ENCODE assay signal across 9 cellular contexts in genomic region chr17:75645501-75645888, GRCh38. TPM values are rescaled to one million over a fixed set of nuclear protein-coding genes. Genes with fewer than 3 reads are reported as not detected.
A peak's percentile ranks its signal among the peaks of the same experiment; 100 is the strongest.
DNase-seq lines count a peak whose midpoint lies in the region; ATAC-seq and TF ChIP-seq lines count a peak whose summit lies in the region.
"Had no signal": no experiment of that assay in that cellular context is flagged by ENCODE, and none has a peak within 500 bp of the region (broad histone marks: within the 10 kb centered on the region; RNA-seq: fewer than 3 reads in every experiment).

No MANE protein-coding gene starts in this region.

- no peak for ATAC-seq in WTC11

- H3K4me1 ChIP-seq in suprapubic skin = peaks cover 59% of the 10 kb centered on the region

- H3K9me3 ChIP-seq in suprapubic skin = no peaks in the 10 kb centered on the region

- peak overlapping the region; percentile 63 for H3K27ac ChIP-seq in suprapubic skin

- peaks cover 11% of the 10 kb centered on the region for H3K36me3 Mint-ChIP-seq in WTC11

- DNase-seq in NCI-H2081 (lab: John Stamatoyannopoulos, UW) = peak; percentile 65 to 85
- no peak for DNase-seq in NCI-H2081 treated with DMSO at 0.1 percent for 48 hours (lab: John Stamatoyannopoulos, UW)
- DNase-seq in WTC11 (ENCODE audit: low spot score) = no peak
- DNase-seq in kidney epithelial cell (ENCODE audit: low read depth) = peak; percentile 94
- no peak for DNase-seq in suprapubic skin (ENCODE audit: low spot score in 2 of 2)
- no peak for DNase-seq in activated effector memory CD4-positive, alpha-beta T cell treated with Interleukin-2 at 50 U/mL for 16 hours
- DNase-seq in NCI-H1048 (lab: John Stamatoyannopoulos, UW) = no peak
- no peak for DNase-seq in amniotic stem cell (lab: John Stamatoyannopoulos, UW)

- H3K36me3 ChIP-seq in kidney epithelial cell (ENCODE audit: control insufficient read depth, insufficient read depth, low read length) = peaks cover 2% of the 10 kb centered on the region
- peaks cover 26% of the 10 kb centered on the region for H3K36me3 ChIP-seq in suprapubic skin

- TF ChIP-seq CTCF in WTC11 (IDR thresholded peaks at IDR 0.05) (no peak), kidney epithelial cell (IDR thresholded peaks at IDR 0.05; ENCODE audit: insufficient read depth, low read length, poor library complexity, severe bottlenecking) (no peak), suprapubic skin (IDR thresholded peaks at IDR 0.05) (no peak)

- H3K27me3 ChIP-seq in kidney epithelial cell (ENCODE audit: control insufficient read depth, insufficient read depth, low read length) (no peaks in the 10 kb centered on the region), suprapubic skin (no peaks in the 10 kb centered on the region)

- H3K4me3 ChIP-seq in kidney epithelial cell (ENCODE audit: low read depth, low read length) (no peak overlapping the region), suprapubic skin (no peak overlapping the region)

- TF ChIP-seq POLR2A in suprapubic skin (IDR thresholded peaks at IDR 0.05) = no peak

- no peak overlapping the region for H3K4me3 Mint-ChIP-seq in WTC11

- POLR2A ChIA-PET in WTC11 (lab: Charles Lee) = no interaction called here

- WGBS in suprapubic skin = 54% methylated on average over 6 of the region's 7 CpGs

- H3K9me3 Mint-ChIP-seq in WTC11 = no peaks in the 10 kb centered on the region
- H3K9me3 Mint-ChIP-seq: activated naive CD4-positive, alpha-beta T cell treated with anti-CD3 and anti-CD28 coated beads, Interleukin-2, amount 50 U/mL, for 24 hours had no signal

- H3K4me1 Mint-ChIP-seq in WTC11 = peaks cover 18% of the 10 kb centered on the region
- H3K4me1 Mint-ChIP-seq: activated naive CD4-positive, alpha-beta T cell treated with anti-CD3 and anti-CD28 coated beads, Interleukin-2, amount 50 U/mL, for 24 hours had no signal

- no peaks in the 10 kb centered on the region for H3K27me3 Mint-ChIP-seq in WTC11 (ENCODE audit: low read depth)
- H3K27me3 Mint-ChIP-seq: activated naive CD4-positive, alpha-beta T cell treated with anti-CD3 and anti-CD28 coated beads, Interleukin-2, amount 50 U/mL, for 24 hours had no signal

- H3K27ac Mint-ChIP-seq in WTC11 = peak overlapping the region; percentile 73
- H3K27ac Mint-ChIP-seq: activated naive CD4-positive, alpha-beta T cell treated with anti-CD3 and anti-CD28 coated beads, Interleukin-2, amount 50 U/mL, for 24 hours had no signal

- CTCF ChIA-PET in WTC11 (lab: Charles Lee) = interaction anchor here (1.0 to 22.8 kb wide), 7 partner anchors 7 to 108 kb away, joined by 3 to 456 read pairs (median 23); partner anchors contain the start of gene SMIM5

- TF ChIP-seq EP300 in suprapubic skin (IDR thresholded peaks at IDR 0.05) = no peak

TF ChIP-seq in WTC11, 78 proteins besides CTCF, POLR2A, EP300 and RAD21:
- no peak for TF ChIP-seq AR (CRISPR knock-in tag; IDR thresholded peaks at IDR 0.05)
- TF ChIP-seq ZBTB43 (CRISPR knock-in tag; IDR thresholded peaks at IDR 0.05) = no peak
- TF ChIP-seq CBFB (CRISPR knock-in tag; IDR thresholded peaks at IDR 0.05; ENCODE audit: low read depth) = no peak
- TF ChIP-seq GTF2I (CRISPR knock-in tag; conservative IDR thresholded peaks at IDR 0.05) = no peak
- no peak for TF ChIP-seq ZNF232 (CRISPR knock-in tag; IDR thresholded peaks at IDR 0.05)
- TF ChIP-seq OVOL2 (CRISPR knock-in tag; IDR thresholded peaks at IDR 0.05; ENCODE audit: borderline replicate concordance) = no peak
- TF ChIP-seq GRHL2 (CRISPR knock-in tag; IDR thresholded peaks at IDR 0.05; ENCODE audit: insufficient replicate concordance, severe bottlenecking) = no peak

RNA-seq across cellular contexts. Expression of gene SMIM5, which starts 12.3 kb away (rescaled TPM):
- total RNA-seq in WTC11 (2021) (0.05 TPM in 1 of 3 replicates, not detected in the others), kidney epithelial cell (0.89 and 1.7 TPM in 2 replicates), suprapubic skin (10 to 100 TPM in 2 of 4 donors, 1 to 10 TPM in 2; 1.7 to 11.8 (median 8.6) TPM)

RNA-seq across cellular contexts. Expression of gene RECQL5, which starts 21.5 kb away (rescaled TPM):
- total RNA-seq in WTC11 (2021) = 48.9 to 53.1 TPM (median 51.0 TPM) in 3 replicates
- total RNA-seq in kidney epithelial cell = 18.7 and 29.5 TPM in 2 replicates
- 100 to 1,000 TPM in 1 of 4 donors, 10 to 100 TPM in 3; 35.3 to 129 (median 63.6) TPM for total RNA-seq in suprapubic skin

RNA-seq across cellular contexts. Expression of gene SAP30BP, which starts 21.6 kb away (rescaled TPM):
- total RNA-seq in WTC11 (2021) (67.5 to 86.8 TPM (median 72.0 TPM) in 3 replicates), kidney epithelial cell (58.6 and 59.6 TPM in 2 replicates), suprapubic skin (100 to 1,000 TPM in 1 of 4 donors, 10 to 100 TPM in 3; 67.0 to 104 (median 86.3) TPM)

RNA-seq across cellular contexts. Expression of gene MYO15B, which starts 57.9 kb away (rescaled TPM):
- total RNA-seq in WTC11 (2021) (35.6 to 51.1 TPM (median 51.0 TPM) in 3 replicates), kidney epithelial cell (4.3 and 5.9 TPM in 2 replicates), suprapubic skin (100 to 1,000 TPM in 1 of 4 donors, 10 to 100 TPM in 3; 28.4 to 126 (median 76.1) TPM)

Comparison
In these comparisons a context has a peak if more than half of its experiments do, and no peak if none do; other contexts are left out.
1. DNase-seq: peak in NCI-H2081 (2 of 2) and kidney epithelial cell (single experiment); none in NCI-H2081 treated with DMSO at 0.1 percent for 48 hours (single experiment), WTC11 (single experiment), suprapubic skin (0 of 2), activated effector memory CD4-positive, alpha-beta T cell treated with Interleukin-2 at 50 U/mL for 16 hours (single experiment), NCI-H1048 (single experiment) and amniotic stem cell (single experiment).